13 cellular contexts compared by ENCODE assay signal in genomic region chr1:28973850-28974841, GRCh38. TPM values are rescaled to one million over a fixed set of nuclear protein-coding genes. Genes with fewer than 3 reads are reported as not detected.
DNase-seq lines count a peak whose midpoint lies in the region; ATAC-seq, FAIRE-seq and TF ChIP-seq lines count a peak whose summit lies in the region.
"Had no signal": no experiment of that assay in that cellular context is flagged by ENCODE, and none has a peak within 500 bp of the region (broad histone marks: within the 10 kb centered on the region; RNA-seq: fewer than 3 reads in every experiment).

No MANE protein-coding gene starts in this region.

- H2AFZ ChIP-seq in GM12878 (ENCODE audit: control insufficient read depth, low read depth, low read length): no peak overlapping the region

- no peaks in the 10 kb centered on the region for H3K36me3 ChIP-seq in GM12878 (ENCODE audit: control insufficient read depth in 2 of 2, insufficient read depth in 2 of 2, low read length in 1 of 2)
- no peaks in the 10 kb centered on the region for H3K36me3 ChIP-seq in liver (ENCODE audit: control insufficient read depth in 4 of 4, insufficient read depth in 3 of 4, low read depth in 1 of 4, low read length in 3 of 4)
- no peaks in the 10 kb centered on the region for H3K36me3 ChIP-seq in esophagus muscularis mucosa
- H3K36me3 ChIP-seq in suprapubic skin: no peaks in the 10 kb centered on the region
- H3K36me3 ChIP-seq: prostate gland, upper lobe of right lung had no signal

- DNase-seq in AG10803 (ENCODE audit: low read depth): peak; percentile 46
- DNase-seq in HCEC 1CT: peak; percentile 20
- no peak for DNase-seq in GM12878 (ENCODE audit: low read depth, low spot score)
- no peak for DNase-seq in esophagus muscularis mucosa (ENCODE audit: extremely low spot score)
- DNase-seq in activated T-cell treated with anti-CD3 and anti-CD28 coated beads, Interleukin-2, amount 50 U/mL, for 48 hours: no peak
- DNase-seq in suprapubic skin (ENCODE audit: low spot score in 2 of 2): no peak
- DNase-seq: activated naive CD8-positive, alpha-beta T cell treated with anti-CD3 and anti-CD28 coated beads, Interleukin-2, amount 10 ng/mL, durations not matched to agents 7 days and 5 days; NCI-H2029; RPMI8226; upper lobe of right lung had no signal

- SMC1A ChIA-PET in GM12878 (lab: Charles Lee; ENCODE audit: uncharacterized antibody, unreplicated experiment): interaction anchor here (0.8 to 1.7 kb wide), 3 partner anchors 10 to 59 kb away, joined by 3 to 4 read pairs (median 3); no protein-coding TSS in a partner anchor

- 64% methylated on average over 5 of the region's 5 CpGs for WGBS in GM12878 (ENCODE audit: insufficient coverage, insufficient replicate concordance, low lambda C conversion rate, missing lambda C conversion rate)
- WGBS in liver: 67% methylated on average over 5 of the region's 5 CpGs
- WGBS in esophagus muscularis mucosa: 80% methylated on average over 5 of the region's 5 CpGs
- 55% methylated on average over 5 of the region's 5 CpGs for WGBS in suprapubic skin

- H3K79me2 ChIP-seq in GM12878 (ENCODE audit: control insufficient read depth, insufficient read depth, low read length): no peaks in the 10 kb centered on the region

- no peak overlapping the region for H3K4me2 ChIP-seq in GM12878 (ENCODE audit: control insufficient read depth, insufficient read depth)

- intact Hi-C loops in GM12878 (cut with micrococcal nuclease; ENCODE audit: unreplicated experiment): no loop called here
- intact Hi-C loops in esophagus muscularis mucosa (cut with DNase I): no loop called here

- RAD21 ChIA-PET in GM12878 (lab: Charles Lee; ENCODE audit: unreplicated experiment): no interaction called here

- no peak for TF ChIP-seq POLR2A in GM12878 (IDR thresholded peaks at IDR 0.05; ENCODE audit: low read depth, low read length)
- TF ChIP-seq POLR2A in esophagus muscularis mucosa (IDR thresholded peaks at IDR 0.05; ENCODE audit: low read depth): no peak
- TF ChIP-seq POLR2A in suprapubic skin (IDR thresholded peaks at IDR 0.05): no peak

- H3K4me1 ChIP-seq in GM12878 (ENCODE audit: control insufficient read depth, insufficient read depth, low read length) (no peaks in the 10 kb centered on the region), liver (ENCODE audit: control insufficient read depth in 4 of 4, insufficient read depth in 4 of 4, low read length in 3 of 4) (peaks cover 0 to 12% (median 6%) of the 10 kb centered on the region in 4 donors), esophagus muscularis mucosa (peaks cover 0 to 12% (median 2%) of the 10 kb centered on the region in 4 donors), suprapubic skin (peaks cover 10% of the 10 kb centered on the region)
- H3K4me1 ChIP-seq: prostate gland had no signal

- BruUV-seq in GM12878 (replicated peaks; lab: Mats Ljungman, UMichigan): no TSS peak

- H3K27ac ChIP-seq in GM12878 (ENCODE audit: control insufficient read depth, insufficient read depth): no peak overlapping the region
- peak overlapping the region; percentile 73 to 90 for H3K27ac ChIP-seq in liver (ENCODE audit: low read depth in 1 of 2, low read length in 2 of 2)
- H3K27ac ChIP-seq in esophagus muscularis mucosa (replicated peaks in 1 of 4): no peak overlapping the region
- H3K27ac ChIP-seq in suprapubic skin: no peak overlapping the region
- H3K27ac ChIP-seq: prostate gland, upper lobe of right lung had no signal

- ATAC-seq in GM12878 (no peak), HG03045 (IDR thresholded peaks at IDR 0.05; ENCODE audit: unreplicated experiment) (no peak)
- ATAC-seq: upper lobe of right lung had no signal

- no peaks in the 10 kb centered on the region for H3K9me3 ChIP-seq in GM12878 (replicated peaks; ENCODE audit: control insufficient read depth, insufficient read depth, low read length)
- H3K9me3 ChIP-seq in liver (ENCODE audit: control insufficient read depth in 4 of 4, low read length in 3 of 4): no peaks in the 10 kb centered on the region
- no peaks in the 10 kb centered on the region for H3K9me3 ChIP-seq in esophagus muscularis mucosa
- H3K9me3 ChIP-seq in suprapubic skin: no peaks in the 10 kb centered on the region
- H3K9me3 ChIP-seq: prostate gland, upper lobe of right lung had no signal

- TF ChIP-seq CTCF in AG10803 (conservative IDR thresholded peaks at IDR 0.05; ENCODE audit: low read length): no peak
- TF ChIP-seq CTCF in GM12878 (IDR thresholded peaks at IDR 0.05 in 2 of 3, conservative IDR thresholded peaks at IDR 0.05 in 1 of 3; ENCODE audit: control insufficient read depth in 2 of 3, extremely low read depth in 1 of 3, insufficient read depth in 1 of 3, low read depth in 3 of 3, low read length in 3 of 3): no peak
- TF ChIP-seq CTCF in liver (IDR thresholded peaks at IDR 0.05; ENCODE audit: low read depth, low read length, missing input control): no peak
- no peak for TF ChIP-seq CTCF in esophagus muscularis mucosa (IDR thresholded peaks at IDR 0.05)
- no peak for TF ChIP-seq CTCF in suprapubic skin (IDR thresholded peaks at IDR 0.05)

- in situ Hi-C loops in GM12878 (cut with MboI): no loop called here

- H3K9ac ChIP-seq in GM12878 (ENCODE audit: control insufficient read depth, insufficient read depth, low read length) (no peak overlapping the region), liver (ENCODE audit: low read depth in 1 of 2, low read length in 2 of 2) (peak overlapping the region in 1 of 2 donors; percentile 82)

- H3K27me3 ChIP-seq in GM12878 (replicated peaks in 1 of 2; ENCODE audit: control insufficient read depth in 2 of 2, insufficient read depth in 2 of 2, low read length in 1 of 2) (no peaks in the 10 kb centered on the region), liver (ENCODE audit: control insufficient read depth in 4 of 4, insufficient read depth in 4 of 4, low read length in 3 of 4) (no peaks in the 10 kb centered on the region), esophagus muscularis mucosa (no peaks in the 10 kb centered on the region), suprapubic skin (no peaks in the 10 kb centered on the region)
- H3K27me3 ChIP-seq: upper lobe of right lung had no signal

- POLR2A ChIA-PET in GM12878 (lab: Charles Lee): interaction anchor here (0.9 kb wide), 1 partner anchor 11 kb away, joined by 6 read pairs; no protein-coding TSS in a partner anchor

- no peaks in the 10 kb centered on the region for H4K20me1 ChIP-seq in GM12878 (ENCODE audit: control insufficient read depth, insufficient read depth)

- TF ChIP-seq RAD21 in GM12878 (IDR thresholded peaks at IDR 0.05; ENCODE audit: insufficient read depth, low read depth, low read length): no peak
- no peak for TF ChIP-seq RAD21 in liver (IDR thresholded peaks at IDR 0.05)

- H3K4me3 ChIP-seq in AG10803 (ENCODE audit: low read length) (no peak overlapping the region), GM12878 (no peak overlapping the region), liver (ENCODE audit: low read depth in 1 of 3, low read length in 3 of 3) (no peak overlapping the region), esophagus muscularis mucosa (no peak overlapping the region), suprapubic skin (no peak overlapping the region)
- H3K4me3 ChIP-seq: prostate gland, upper lobe of right lung had no signal

- CTCF ChIA-PET in GM12878 (lab: Yijun Ruan, JAX): interaction anchor here (0.6 to 2.0 kb wide), 5 partner anchors 12 to 98 kb away, joined by 3 to 5 read pairs (median 4); no protein-coding TSS in a partner anchor

- no peak for TF ChIP-seq EP300 in GM12878 (IDR thresholded peaks at IDR 0.05; ENCODE audit: borderline replicate concordance in 1 of 2, control insufficient read depth in 1 of 2, low read depth in 2 of 2, low read length in 2 of 2)
- TF ChIP-seq EP300 in esophagus muscularis mucosa (IDR thresholded peaks at IDR 0.05): no peak
- no peak for TF ChIP-seq EP300 in suprapubic skin (IDR thresholded peaks at IDR 0.05)

- peak; percentile 41 for FAIRE-seq in GM12878 (lab: Jason Lieb, UNC)

TF ChIP-seq in GM12878, 131 proteins besides CTCF, POLR2A, EP300 and RAD21 (continues in another document):
- TF ChIP-seq EGR1 (IDR thresholded peaks at IDR 0.05; ENCODE audit: borderline replicate concordance in 1 of 2, low read depth in 2 of 2, low read length in 2 of 2): no peak

TF ChIP-seq in liver, 16 proteins besides CTCF, POLR2A, EP300 and RAD21 (continues in another document):
- no peak for TF ChIP-seq HNF4G (IDR thresholded peaks at IDR 0.05)
- TF ChIP-seq FOXA1 (IDR thresholded peaks at IDR 0.05): no peak
- TF ChIP-seq HNF4A (conservative IDR thresholded peaks at IDR 0.05): peak; percentile 22 to 30
- TF ChIP-seq SP1 (IDR thresholded peaks at IDR 0.05): peak; percentile 84
- TF ChIP-seq EGR1 (IDR thresholded peaks at IDR 0.05; ENCODE audit: low read depth in 2 of 2): no peak
- TF ChIP-seq, protein P1, sequence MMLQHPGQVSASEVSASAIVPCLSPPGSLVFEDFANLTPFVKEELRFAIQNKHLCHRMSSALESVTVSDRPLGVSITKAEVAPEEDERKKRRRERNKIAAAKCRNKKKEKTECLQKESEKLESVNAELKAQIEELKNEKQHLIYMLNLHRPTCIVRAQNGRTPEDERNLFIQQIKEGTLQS (IDR thresholded peaks at IDR 0.05): peak; percentile 85
- peak; percentile 20 for TF ChIP-seq FOXA2 (IDR thresholded peaks at IDR 0.05)
- no peak for TF ChIP-seq MAX (IDR thresholded peaks at IDR 0.05)

RNA-seq across cellular contexts. Expression of gene EPB41, which starts 59.8 kb away (rescaled TPM):
- total RNA-seq in GM12878 (2013; cell fraction: nucleolus; rRNA removed): 164 and 166 TPM in 2 replicates
- total RNA-seq in GM12878 (2014; rRNA removed) (69.8 and 70.6 TPM in 2 replicates), GM12878 (2014; rRNA removed; fragmentation: Illumina TruSeq; extraction: Trizol) (77.6 and 82.2 TPM in 2 replicates), GM12878 (2021) (61.1 and 64.2 TPM in 2 replicates), liver (100 to 1,000 TPM in 1 of 2 donors, 10 to 100 TPM in 1; 61.1 to 189 TPM), esophagus muscularis mucosa (10 to 100 TPM; 18.2 to 24.6 (median 18.5) TPM), suprapubic skin (10 to 100 TPM; 45.7 to 79.5 (median 67.1) TPM)
- polyA plus RNA-seq in GM12878 (2011; ENCODE audit: low read depth): 12.2 TPM
- polyA plus RNA-seq in GM12878 (2011; rRNA removed) (72.0 and 80.0 TPM in 2 replicates), GM12878 (2014; fragmentation: Illumina TruSeq; extraction: Trizol) (68.9 and 81.8 TPM in 2 replicates), GM12878 (2014; fragmentation: Nextera tagmentation; extraction: Ambion mirVana) (1 to 10 TPM; 1.1 to 3.1 TPM), GM12878 (2014; rRNA removed) (52.7 and 53.4 TPM in 2 replicates), GM12878 (2016; fragmentation: Nextera tagmentation; extraction: Ambion mirVana) (10 to 100 TPM; 22.7 to 29.1 TPM), liver (10 to 100 TPM; 10.7 to 15.1 TPM)
- 38.5 and 44.2 TPM in 2 replicates for polyA plus RNA-seq in GM12878 (2011; cell fraction: cytosol; rRNA removed)
- 21.8 and 26.1 TPM in 2 replicates for polyA plus RNA-seq in GM12878 (2011; cell fraction: nucleus; rRNA removed)
- polyA plus RNA-seq in GM12878 (2012): 15.2 and 17.8 TPM in 2 replicates
- 71.6 and 106 TPM in 2 replicates for polyA minus RNA-seq in GM12878 (2011; rRNA and poly(A)+ RNA removed)
- 26.6 and 31.2 TPM in 2 replicates for polyA minus RNA-seq in GM12878 (2011; cell fraction: cytosol; rRNA and poly(A)+ RNA removed)
- polyA minus RNA-seq in GM12878 (2011; cell fraction: nucleus; rRNA and poly(A)+ RNA removed): 21.8 and 32.8 TPM in 2 replicates

Comparison
In these comparisons a context has a peak if more than half of its experiments do, and no peak if none do; other contexts are left out.
1. DNase-seq: peak in AG10803 (single experiment) and HCEC 1CT (single experiment); none in GM12878 (single experiment), esophagus muscularis mucosa (single experiment), activated T-cell treated with anti-CD3 and anti-CD28 coated beads, Interleukin-2, amount 50 U/mL, for 48 hours (0 of 2) and suprapubic skin (0 of 2).
2. H3K27ac ChIP-seq: peak in liver (2 of 2); none in GM12878 (single experiment), esophagus muscularis mucosa (0 of 4) and suprapubic skin (single experiment).